In genomic region chr20:22402990-22403859, GRCh38 we compare ENCODE assay signal across 11 cellular contexts.
A peak's percentile ranks its signal among the peaks of the same experiment; 100 is the strongest.
DNase-seq lines count a peak whose midpoint lies in the region; ATAC-seq and TF ChIP-seq lines count a peak whose summit lies in the region.
"Had no signal": no experiment of that assay in that cellular context is flagged by ENCODE, and none has a peak within 500 bp of the region (broad histone marks: within the 10 kb centered on the region; RNA-seq: fewer than 3 reads in every experiment).

No MANE protein-coding gene starts in this region.

- H3K79me2 ChIP-seq in ACC112 (ENCODE audit: control insufficient read depth, insufficient read depth, low read length, unreplicated experiment): no peaks in the 10 kb centered on the region

- H3K36me3 ChIP-seq in ACC112 (ENCODE audit: insufficient read depth, low read length) (no peaks in the 10 kb centered on the region), body of pancreas (replicated peaks in 1 of 2; ENCODE audit: insufficient read depth in 1 of 2, low read depth in 2 of 2) (no peaks in the 10 kb centered on the region), mucosa of stomach (ENCODE audit: control insufficient read depth, insufficient read depth, low read length) (no peaks in the 10 kb centered on the region)

- H3K4me3 Mint-ChIP-seq in IgD-negative memory B cell: peak overlapping the region; percentile 3 to 18 (median 11)
- H3K4me3 Mint-ChIP-seq: effector memory CD8-positive, alpha-beta T cell had no signal

- ATAC-seq in body of pancreas: peak; percentile 43
- ATAC-seq in GM19328 (IDR thresholded peaks at IDR 0.05; ENCODE audit: unreplicated experiment): no peak
- ATAC-seq: effector memory CD8-positive, alpha-beta T cell had no signal

- H3K9me3 ChIP-seq in body of pancreas (no peaks in the 10 kb centered on the region), mucosa of stomach (ENCODE audit: control insufficient read depth, low read length) (no peaks in the 10 kb centered on the region)

- H3K4me1 ChIP-seq in ACC112 (ENCODE audit: control insufficient read depth, insufficient read depth, low read length, unreplicated experiment) (no peaks in the 10 kb centered on the region), body of pancreas (peaks cover 24% of the 10 kb centered on the region), mucosa of stomach (ENCODE audit: control insufficient read depth, insufficient read depth, low read length) (peaks cover 18% of the 10 kb centered on the region)

- no peak for TF ChIP-seq POLR2A in body of pancreas (IDR thresholded peaks at IDR 0.05)

- H3K36me3 Mint-ChIP-seq in IgD-negative memory B cell: no peaks in the 10 kb centered on the region

- H3K27me3 ChIP-seq in ACC112 (ENCODE audit: insufficient read depth, low read length) (no peaks in the 10 kb centered on the region), body of pancreas (no peaks in the 10 kb centered on the region), mucosa of stomach (ENCODE audit: control insufficient read depth, insufficient read depth, low read length) (no peaks in the 10 kb centered on the region)

- 20 to 22% methylated on average over 18 of the region's 18 CpGs for WGBS in body of pancreas, 2 donors

- H2AFZ ChIP-seq in ACC112 (ENCODE audit: low read length, unreplicated experiment): peak overlapping the region; percentile 14

- H3K9me3 Mint-ChIP-seq in IgD-negative memory B cell: peaks cover 0 to 2% (median 0%) of the 10 kb centered on the region in 3 donors

- H3K4me3 ChIP-seq in ACC112 (ENCODE audit: low read depth, low read length): peak overlapping the region; percentile 55
- no peak overlapping the region for H3K4me3 ChIP-seq in body of pancreas
- peak overlapping the region; percentile 28 for H3K4me3 ChIP-seq in mucosa of stomach (ENCODE audit: low read length)

- intact Hi-C loops in body of pancreas (cut with DNase I): no loop called here

- H3K27ac ChIP-seq in ACC112 (ENCODE audit: low read depth, low read length) (no peak overlapping the region), body of pancreas (peak overlapping the region in 3 of 4 donors; percentile 45 to 79 (median 69))

- DNase-seq in body of pancreas (peak in 2 of 4 donors; percentile 32 to 39), dermis blood vessel endothelial cell (no peak), KBM-7 (no peak)
- DNase-seq in activated CD4-positive, CD25-positive, alpha-beta regulatory T cell treated with anti-CD3 and anti-CD28 coated beads, Interleukin-2, amount 50 U/mL, for 72 hours: no peak
- DNase-seq: effector memory CD8-positive, alpha-beta T cell; NCI-H187 treated with DMSO at 0.1 percent for 48 hours; stimulated activated CD8-positive, alpha-beta memory T cell treated with anti-CD3 and anti-CD28 coated beads, Interleukin-4, amount 100 ng/mL, for 48 hours had no signal

- no peak overlapping the region for H3K27ac Mint-ChIP-seq in IgD-negative memory B cell
- H3K27ac Mint-ChIP-seq: effector memory CD8-positive, alpha-beta T cell had no signal

- peak overlapping the region; percentile 61 for H3K9ac ChIP-seq in mucosa of stomach (ENCODE audit: low read length)

- peaks cover 6% of the 10 kb centered on the region for H3K27me3 Mint-ChIP-seq in IgD-negative memory B cell
- H3K27me3 Mint-ChIP-seq: effector memory CD8-positive, alpha-beta T cell had no signal

- no peak for TF ChIP-seq CTCF in body of pancreas (IDR thresholded peaks at IDR 0.05)

- H3K4me1 Mint-ChIP-seq in IgD-negative memory B cell: peaks cover 2 to 6% (median 2%) of the 10 kb centered on the region in 3 donors

- in situ Hi-C loops in KBM-7 (cut with MboI; ENCODE audit: low pct_unique_long_range_greater_than_20kb, low sequenced_read_pairs): no loop called here

Comparison
In these comparisons a context has a peak if more than half of its experiments do, and no peak if none do; other contexts are left out.
1. H3K4me3 ChIP-seq: peak in ACC112 (single experiment) and mucosa of stomach (single experiment); none in body of pancreas (0 of 2).